ENCODE assay signal across 1 cellular context in genomic region chr1:25267288-25268142, GRCh38.
TF ChIP-seq lines count a peak whose summit lies in the region.
"Not testable (repeated sequence)": the region's sequence is repeated elsewhere in the genome, so short reads cannot be mapped to it uniquely, and the experiment has no call there.

No MANE protein-coding gene starts in this region.

TF ChIP-seq in K562, 482 proteins besides CTCF, POLR2A, EP300 and RAD21 (continued from another document):
- TF ChIP-seq ZBTB2 (IDR thresholded peaks at IDR 0.05) (peak; percentile 74; the same call in 1 of the 2 replicates), KLF13 (tag; IDR thresholded peaks at IDR 0.05; ENCODE audit: borderline replicate concordance, low read depth) (peak; percentile 28; the same call in 1 of the 2 replicates), PKNOX1 (IDR thresholded peaks at IDR 0.05) (peak; percentile 91), FOXK2 (conservative IDR thresholded peaks at IDR 0.05 in 1 of 2, IDR thresholded peaks at IDR 0.05 in 1 of 2; ENCODE audit: low read depth in 2 of 2) (peak in 1 of 2 experiments; percentile 57; a peak in 2 of 4 replicates), PHF8 (IDR thresholded peaks at IDR 0.05; ENCODE audit: borderline replicate concordance, low read length) (peak; percentile 20; the same call in 1 of the 2 replicates), EGR1 (conservative IDR thresholded peaks at IDR 0.05) (peak; percentile 90), POLR2G (IDR thresholded peaks at IDR 0.05; ENCODE audit: low read depth, low read length) (peak; percentile 48), PBX2 (tag; conservative IDR thresholded peaks at IDR 0.05; ENCODE audit: low read depth) (peak; percentile 55; the same call in 1 of the 2 replicates)
- TF ChIP-seq PBX2 (CRISPR knock-in tag; IDR thresholded peaks at IDR 0.05; ENCODE audit: low read depth): not testable (repeated sequence)
